In genomic region chr7:149615690-149616270, GRCh38 we compare ENCODE assay signal across 22 cellular contexts.
DNase-seq lines count a peak whose midpoint lies in the region; ATAC-seq and TF ChIP-seq lines count a peak whose summit lies in the region.
"Had no signal": no experiment of that assay in that cellular context is flagged by ENCODE, and none has a peak within 500 bp of the region (broad histone marks: within the 10 kb centered on the region; RNA-seq: fewer than 3 reads in every experiment).

No MANE protein-coding gene starts in this region.

- peak overlapping the region in 1 of 3 experiments; percentile 42; a peak in 4 of 7 replicates for H3K27ac Mint-ChIP-seq in H9
- H3K27ac Mint-ChIP-seq: activated CD8-positive, alpha-beta memory T cell treated with anti-CD3 and anti-CD28 coated beads, Interleukin-2, amount 10 ng/mL, durations not matched to agents 7 days and 5 days; type B pancreatic cell had no signal

- H2BK15ac ChIP-seq in H9 (ENCODE audit: low read depth, low read length) (no peak overlapping the region), mesendoderm (replicated peaks; ENCODE audit: low read depth) (no peak overlapping the region)

- H3K4me3 ChIP-seq in mesendoderm (ENCODE audit: low read length), result no peak overlapping the region
- H3K4me3 ChIP-seq: BLaER1, colonic mucosa, gastroesophageal sphincter had no signal

- H3K9ac ChIP-seq in H9 (ENCODE audit: extremely low read depth, insufficient read length, low read length), result no peak overlapping the region
- no peak overlapping the region for H3K9ac ChIP-seq in mesendoderm (ENCODE audit: low read length)
- H3K9ac ChIP-seq: BLaER1 had no signal

- no peak overlapping the region for H2BK12ac ChIP-seq in H9 (ENCODE audit: insufficient read length, low read depth, low read length)

- H2BK20ac ChIP-seq in H9 (ENCODE audit: low read depth, low read length, poor library complexity, severe bottlenecking), result no peak overlapping the region

- H3K4me1 Mint-ChIP-seq in H9, result no peaks in the 10 kb centered on the region

- no peaks in the 10 kb centered on the region for H3K79me1 ChIP-seq in H9 (ENCODE audit: insufficient read depth, low read depth, low read length, poor library complexity, severe bottlenecking)
- no peaks in the 10 kb centered on the region for H3K79me1 ChIP-seq in mesendoderm (ENCODE audit: low read length)

- WGBS in H9 (ENCODE audit: extremely low coverage, insufficient read length, low lambda C conversion rate), result no CpG with 5 or more reads among the region's 13 CpGs
- no CpG with 5 or more reads among the region's 13 CpGs for WGBS in mesendoderm (ENCODE audit: extremely low coverage, insufficient coverage, low lambda C conversion rate)

- H2BK5ac ChIP-seq in H9 (ENCODE audit: insufficient read length, low read length), result no peak overlapping the region
- H2BK5ac ChIP-seq in mesendoderm (ENCODE audit: low read length), result no peak overlapping the region

- H3K14ac ChIP-seq in H9 (ENCODE audit: insufficient read depth, low read length), result no peak overlapping the region

- TF ChIP-seq CTCF in H9 (conservative IDR thresholded peaks at IDR 0.05) (peak; percentile 47; the same call in 2 of the 3 replicates), VCaP (conservative IDR thresholded peaks at IDR 0.05) (peak; percentile 56)

- H2AK5ac ChIP-seq in H9 (ENCODE audit: insufficient read length, low read length) (no peak overlapping the region), mesendoderm (ENCODE audit: low read length) (no peak overlapping the region)

- H2BK120ac ChIP-seq in H9 (ENCODE audit: low read depth, low read length, poor library complexity, severe bottlenecking) (no peak overlapping the region), mesendoderm (ENCODE audit: low read depth, low read length) (no peak overlapping the region)

- no peak overlapping the region for H3K4ac ChIP-seq in H9 (ENCODE audit: low read depth, low read length)
- no peak overlapping the region for H3K4ac ChIP-seq in mesendoderm (ENCODE audit: low read depth, low read length)

- H2AFZ ChIP-seq in H9 (ENCODE audit: low read length), result no peak overlapping the region

- H3K27ac ChIP-seq in H9 (ENCODE audit: insufficient read length, low read depth, low read length) (no peak overlapping the region), VCaP (peak overlapping the region; percentile 52; the same call in 1 of the 2 replicates), mesendoderm (ENCODE audit: low read depth, low read length) (no peak overlapping the region)
- H3K27ac ChIP-seq: BLaER1, colonic mucosa, gastroesophageal sphincter had no signal

- peaks cover 18% of the 10 kb centered on the region for H3K36me3 ChIP-seq in mesendoderm (ENCODE audit: control insufficient read depth, insufficient read depth, low read length)

- H3K4me1 ChIP-seq in H9 (ENCODE audit: insufficient read depth, low read length), result no peaks in the 10 kb centered on the region
- no peaks in the 10 kb centered on the region for H3K4me1 ChIP-seq in mesendoderm (ENCODE audit: control insufficient read depth, low read depth, low read length)
- H3K4me1 ChIP-seq: colonic mucosa had no signal

- ATAC-seq in Right ventricle myocardium superior (ENCODE audit: poor library complexity) (peak; percentile 82), HG02763 (IDR thresholded peaks at IDR 0.05; ENCODE audit: unreplicated experiment) (no peak)
- ATAC-seq: activated CD8-positive, alpha-beta memory T cell treated with anti-CD3 and anti-CD28 coated beads, Interleukin-2, amount 10 ng/mL, durations not matched to agents 7 days and 5 days; gastroesophageal sphincter; stimulated activated naive CD8-positive, alpha-beta T cell treated with anti-CD3 and anti-CD28 coated beads, Interleukin-15, Interleukin-2, amounts not matched to agents 100 U/mL and 50 U/mL, for 24 hours had no signal

- no peaks in the 10 kb centered on the region for H3K27me3 ChIP-seq in H9 (ENCODE audit: insufficient read depth, low read length)
- no peaks in the 10 kb centered on the region for H3K27me3 ChIP-seq in mesendoderm (ENCODE audit: insufficient read depth, low read length, poor library complexity)
- H3K27me3 ChIP-seq: BLaER1, colonic mucosa, gastroesophageal sphincter had no signal

- H3K4me2 ChIP-seq in H9 (ENCODE audit: insufficient read depth, insufficient read length, low read length) (no peak overlapping the region), mesendoderm (ENCODE audit: low read length) (no peak overlapping the region)
- H3K4me2 ChIP-seq: BLaER1 had no signal

- no peak overlapping the region for H3T11ph ChIP-seq in H9 (ENCODE audit: low read length)

- H3K27me3 Mint-ChIP-seq in H9 (ENCODE audit: low read depth), result no peaks in the 10 kb centered on the region
- H3K27me3 Mint-ChIP-seq: activated CD8-positive, alpha-beta memory T cell treated with anti-CD3 and anti-CD28 coated beads, Interleukin-2, amount 10 ng/mL, durations not matched to agents 7 days and 5 days; type B pancreatic cell had no signal

- DNase-seq in H9, result peak; percentile 48
- no peak for DNase-seq in Right ventricle myocardium superior
- DNase-seq in mesendoderm, result peak; percentile 25
- no peak for DNase-seq in NCI-H1105 treated with DMSO at 0.1 percent for 48 hours (lab: John Stamatoyannopoulos, UW)
- DNase-seq in NCI-H2227 treated with DMSO at 0.1 percent for 48 hours (lab: John Stamatoyannopoulos, UW), result no peak
- DNase-seq in GF-D8 (lab: John Stamatoyannopoulos, UW), result no peak
- DNase-seq: activated CD4-positive, CD25-positive, alpha-beta regulatory T cell treated with anti-CD3 and anti-CD28 coated beads, Interleukin-2, amount 50 U/mL, for 72 hours; activated CD8-positive, alpha-beta memory T cell treated with anti-CD3 and anti-CD28 coated beads, Interleukin-2, amount 10 ng/mL, durations not matched to agents 7 days and 5 days; activated effector memory CD4-positive, alpha-beta T cell treated with anti-CD3 and anti-CD28 coated beads, Interleukin-2, amount 50 U/mL, for 16 hours; aorta; colonic mucosa; GOT3; NCI-H1417 treated with DMSO at 0.1 percent for 48 hours; NCI-H345; SHP77 treated with DMSO at 0.1 percent for 48 hours; stimulated activated naive CD8-positive, alpha-beta T cell treated with anti-CD3 and anti-CD28 coated beads, Interleukin-15, Interleukin-2, amounts not matched to agents 100 U/mL and 50 U/mL, for 24 hours; T-helper 2 cell had no signal

- no peaks in the 10 kb centered on the region for H3K79me2 ChIP-seq in H9 (ENCODE audit: insufficient read depth, low read length)
- H3K79me2 ChIP-seq in mesendoderm (ENCODE audit: control insufficient read depth, insufficient read depth, low read length), result no peaks in the 10 kb centered on the region

- intact Hi-C loops in Right ventricle myocardium superior (cut with DNase I), result no loop called here

- no peaks in the 10 kb centered on the region for H3K9me3 ChIP-seq in H9 (ENCODE audit: control insufficient read depth, low read depth, low read length)
- H3K9me3 ChIP-seq: BLaER1, colonic mucosa, gastroesophageal sphincter had no signal

- H4K5ac ChIP-seq in H9 (ENCODE audit: insufficient read length, low read depth, low read length) (no peak overlapping the region), mesendoderm (ENCODE audit: low read length) (no peak overlapping the region)

- H3K4me3 Mint-ChIP-seq in H9, result no peak overlapping the region
- H3K4me3 Mint-ChIP-seq: activated CD8-positive, alpha-beta memory T cell treated with anti-CD3 and anti-CD28 coated beads, Interleukin-2, amount 10 ng/mL, durations not matched to agents 7 days and 5 days; type B pancreatic cell had no signal

- H3K23ac ChIP-seq in H9 (ENCODE audit: insufficient read length, low read depth, low read length) (no peak overlapping the region), mesendoderm (ENCODE audit: low read length) (no peak overlapping the region)

- H4K20me1 ChIP-seq in H9 (ENCODE audit: control insufficient read depth, insufficient read depth, insufficient read length), result peaks cover 3% of the 10 kb centered on the region

- no peaks in the 10 kb centered on the region for H3K9me3 Mint-ChIP-seq in H9
- H3K9me3 Mint-ChIP-seq: type B pancreatic cell had no signal

- H3K23me2 ChIP-seq in H9 (ENCODE audit: insufficient read length, low read depth, low read length, poor library complexity, severe bottlenecking), result no peaks in the 10 kb centered on the region

- H4K8ac ChIP-seq in H9 (replicated peaks; ENCODE audit: insufficient read length, low read depth, low read length) (no peak overlapping the region), mesendoderm (ENCODE audit: low read depth, low read length) (no peak overlapping the region)

- no peak overlapping the region for H4K91ac ChIP-seq in H9 (ENCODE audit: insufficient read length, low read depth, low read length)

- H3K18ac ChIP-seq in H9 (ENCODE audit: insufficient read length, low read depth, low read length) (no peak overlapping the region), mesendoderm (ENCODE audit: low read length) (no peak overlapping the region)

- H3K36me3 Mint-ChIP-seq in H9 (ENCODE audit: insufficient read depth in 1 of 3, low read depth in 3 of 3), result peaks cover 46 to 94% (median 91%) of the 10 kb centered on the region in 3 experiments; a peak in 6 of 7 replicates

- H3K56ac ChIP-seq in H9 (ENCODE audit: insufficient read length, low read depth, low read length) (no peak overlapping the region), mesendoderm (ENCODE audit: low read length) (no peak overlapping the region)

Comparison
In these comparisons a context has a peak if more than half of its experiments do, and no peak if none do; other contexts are left out.
1. DNase-seq: peak in H9 (single experiment) and mesendoderm (single experiment); none in Right ventricle myocardium superior (single experiment), NCI-H1105 treated with DMSO at 0.1 percent for 48 hours (single experiment), NCI-H2227 treated with DMSO at 0.1 percent for 48 hours (single experiment) and GF-D8 (single experiment).